In genomic region chr2:120653026-120653425, GRCh38 we compare ENCODE assay signal across 24 cellular contexts.
DNase-seq lines count a peak whose midpoint lies in the region; ATAC-seq and TF ChIP-seq lines count a peak whose summit lies in the region.
"Had no signal": no experiment of that assay in that cellular context is flagged by ENCODE, and none has a peak within 500 bp of the region (broad histone marks: within the 10 kb centered on the region; RNA-seq: fewer than 3 reads in every experiment).

No MANE protein-coding gene starts in this region.

- no peaks in the 10 kb centered on the region for H3K79me2 ChIP-seq in osteoblast (ENCODE audit: insufficient read depth, low read length)

- no peaks in the 10 kb centered on the region for H3K36me3 ChIP-seq in osteoblast (ENCODE audit: insufficient read depth, low read length)
- H3K36me3 ChIP-seq: BE2C had no signal

- H3K27me3 ChIP-seq in osteoblast (ENCODE audit: insufficient read depth, low read length), result no peaks in the 10 kb centered on the region
- H3K27me3 ChIP-seq: BE2C had no signal

- peaks cover 7% of the 10 kb centered on the region for H3K4me1 ChIP-seq in osteoblast (ENCODE audit: insufficient read depth, low read length)
- H3K4me1 ChIP-seq: BE2C had no signal

- TF ChIP-seq CTCF in AG10803 (conservative IDR thresholded peaks at IDR 0.05; ENCODE audit: low read length) (no peak), osteoblast (IDR thresholded peaks at IDR 0.05; ENCODE audit: extremely low read depth, low read depth, low read length) (no peak)

- H2AFZ ChIP-seq in osteoblast (ENCODE audit: low read length), result no peak overlapping the region

- peaks cover 8% of the 10 kb centered on the region for H3K9me3 ChIP-seq in osteoblast (ENCODE audit: low read depth, low read length)
- H3K9me3 ChIP-seq: BE2C had no signal

- H3K27ac ChIP-seq in osteoblast (ENCODE audit: low read depth, low read length), result peak overlapping the region; percentile 70
- H3K27ac ChIP-seq: HL-60, RWPE1 had no signal

- H4K20me1 ChIP-seq in osteoblast (ENCODE audit: insufficient read depth, low read length), result no peaks in the 10 kb centered on the region

- H3K4me3 ChIP-seq in AG10803 (ENCODE audit: low read length) (no peak overlapping the region), osteoblast (ENCODE audit: insufficient read depth, low read length) (no peak overlapping the region)

- H3K4me2 ChIP-seq in osteoblast (ENCODE audit: insufficient read depth, low read length), result no peak overlapping the region

- DNase-seq in AG10803 (ENCODE audit: low read depth), result peak; percentile 82
- DNase-seq in GM04504 (ENCODE audit: low read depth), result peak; percentile 32
- DNase-seq in NCI-H226, result peak; percentile 37
- peak; percentile 45 for DNase-seq in osteoblast (ENCODE audit: insufficient read length, low spot score, missing footprints)
- DNase-seq: BE2C, Calu3, DMS79 treated with DMSO at 0.1 percent for 48 hours, H7, Karpas-422, NCI-H1092, NCI-H1417 treated with DMSO at 0.1 percent for 48 hours, NCI-H187, NCI-H2171 treated with DMSO at 0.1 percent for 48 hours, NCI-H526 treated with DMSO at 0.1 percent for 48 hours, SHP77 treated with DMSO at 0.1 percent for 48 hours, SW 1271, T-helper 9 cell had no signal

- ATAC-seq in SK-N-SH treated with all-trans-retinoic acid at 6 μM for 48 hours (no peak), GM19467 (IDR thresholded peaks at IDR 0.05; ENCODE audit: unreplicated experiment) (no peak), GM18873 (IDR thresholded peaks at IDR 0.05; ENCODE audit: low FRiP score, unreplicated experiment) (no peak), HG02870 (IDR thresholded peaks at IDR 0.05; ENCODE audit: unreplicated experiment) (no peak)
- ATAC-seq: Panc1 had no signal

TF ChIP-seq in SK-N-SH treated with all-trans-retinoic acid at 6 μM for 48 hours, 23 proteins besides CTCF, POLR2A, EP300 and RAD21:
- no peak for TF ChIP-seq RARB (CRISPR knock-in tag; IDR thresholded peaks at IDR 0.05)
- TF ChIP-seq TOX (CRISPR knock-in tag; IDR thresholded peaks at IDR 0.05; ENCODE audit: borderline replicate concordance), result no peak
- no peak for TF ChIP-seq ZFP30 (CRISPR knock-in tag; IDR thresholded peaks at IDR 0.05)
- no peak for TF ChIP-seq ISL1 (CRISPR knock-in tag; IDR thresholded peaks at IDR 0.05)
- TF ChIP-seq ZNF565 (CRISPR knock-in tag; conservative IDR thresholded peaks at IDR 0.05; ENCODE audit: low read depth), result no peak
- no peak for TF ChIP-seq PATZ1 (CRISPR knock-in tag; IDR thresholded peaks at IDR 0.05; ENCODE audit: borderline replicate concordance)
- no peak for TF ChIP-seq CREB5 (CRISPR knock-in tag; IDR thresholded peaks at IDR 0.05; ENCODE audit: low read depth)
TF ChIP-seq in SK-N-SH treated with all-trans-retinoic acid at 6 μM for 48 hours: peak in this region for 0.

Comparison
In these comparisons a context has a peak if more than half of its experiments do, and no peak if none do; other contexts are left out.
1. DNase-seq: peak in every context shown above with its lines; median percentile 82 in AG10803; 45 in osteoblast; 37 in NCI-H226; 32 in GM04504.